ENCODE assay signal across 13 cellular contexts in the genomic region with DNA sequence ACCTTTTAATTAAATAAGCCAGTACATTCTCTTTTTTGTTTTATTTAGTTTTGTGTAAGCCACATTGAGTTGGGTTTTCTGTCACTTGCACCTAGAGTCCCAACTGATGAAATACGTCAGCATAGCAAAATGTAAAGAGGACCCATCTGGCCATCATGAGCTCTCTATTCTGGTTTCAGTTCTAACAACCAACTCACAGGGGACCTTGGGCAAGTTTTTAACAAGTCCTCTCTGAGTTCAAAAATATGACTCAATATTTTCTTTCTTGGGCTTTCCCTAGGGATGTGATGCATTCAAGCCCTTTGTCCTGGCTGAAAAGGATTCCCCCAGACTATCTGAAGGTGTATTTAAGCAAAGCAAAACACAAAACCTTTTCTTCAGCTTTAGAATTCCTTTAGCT. TPM values are rescaled to one million over a fixed set of nuclear protein-coding genes. Genes with fewer than 3 reads are reported as not detected.
A peak's percentile ranks its signal among the peaks of the same experiment; 100 is the strongest.
DNase-seq lines count a peak whose midpoint lies in the region; ATAC-seq and TF ChIP-seq lines count a peak whose summit lies in the region.
"Had no signal": no experiment of that assay in that cellular context is flagged by ENCODE, and none has a peak within 500 bp of the region (broad histone marks: within the 10 kb centered on the region; RNA-seq: fewer than 3 reads in every experiment).

No MANE protein-coding gene starts in this region.

- intact Hi-C loops in MCF 10A (cut with micrococcal nuclease), result no loop called here
- intact Hi-C loops in breast epithelium (cut with DNase I; ENCODE audit: low total_unique reads), result no loop called here
- intact Hi-C loops in aorta (cut with DNase I), result no loop called here

- no peaks in the 10 kb centered on the region for H3K9me3 Mint-ChIP-seq in MCF 10A (ENCODE audit: unreplicated experiment)
- no peaks in the 10 kb centered on the region for H3K9me3 Mint-ChIP-seq in activated T-cell treated with anti-CD3 and anti-CD28 coated beads, Interleukin-2, amount 50 U/mL, for 24 hours
- H3K9me3 Mint-ChIP-seq: activated T-cell treated with anti-CD3 and anti-CD28 coated beads, Interleukin-2, amount 50 U/mL, for 72 hours; nephron; T-helper 1 cell treated with Interleukin-12 subunit alpha and Interleukin-12 subunit beta and Interleukin-4 antibody, amounts not matched to agents 30 μg/mL and 1 μg/mL, for 36 hours had no signal

- H3K27me3 Mint-ChIP-seq in MCF 10A (ENCODE audit: insufficient read depth, unreplicated experiment), result no peaks in the 10 kb centered on the region
- no peaks in the 10 kb centered on the region for H3K27me3 Mint-ChIP-seq in activated T-cell treated with anti-CD3 and anti-CD28 coated beads, Interleukin-2, amount 50 U/mL, for 24 hours

- no peaks in the 10 kb centered on the region for H3K36me3 Mint-ChIP-seq in MCF 10A (ENCODE audit: insufficient read depth, unreplicated experiment)
- H3K36me3 Mint-ChIP-seq in activated T-cell treated with anti-CD3 and anti-CD28 coated beads, Interleukin-2, amount 50 U/mL, for 24 hours (ENCODE audit: low read depth), result no peaks in the 10 kb centered on the region

- H3K4me1 Mint-ChIP-seq in MCF 10A (ENCODE audit: insufficient read depth, unreplicated experiment), result no peaks in the 10 kb centered on the region
- no peaks in the 10 kb centered on the region for H3K4me1 Mint-ChIP-seq in activated T-cell treated with anti-CD3 and anti-CD28 coated beads, Interleukin-2, amount 50 U/mL, for 24 hours (ENCODE audit: low read depth)
- H3K4me1 Mint-ChIP-seq: nephron had no signal

- H3F3A ChIP-seq in GM23248 (ENCODE audit: insufficient read depth), result no peaks in the 10 kb centered on the region

- DNase-seq in MCF 10A (ENCODE audit: unreplicated experiment) (peak; percentile 5), breast epithelium (ENCODE audit: low spot score in 2 of 2) (no peak), GM23248 (peak; percentile 46), stromal cell of bone marrow (ENCODE audit: low read depth) (peak; percentile 46), aorta (no peak), T-helper 2 cell (no peak)
- no peak for DNase-seq in activated T-cell treated with anti-CD3 and anti-CD28 coated beads, Interleukin-2, amount 50 U/mL, for 24 hours
- DNase-seq: ACHN; activated T-cell treated with anti-CD3 and anti-CD28 coated beads, Interleukin-2, amount 50 U/mL, for 72 hours; NCI-H526 treated with DMSO at 0.1 percent for 48 hours had no signal

- TF ChIP-seq CTCF in MCF 10A (IDR thresholded peaks at IDR 0.05; ENCODE audit: unreplicated experiment) (no peak), breast epithelium (IDR thresholded peaks at IDR 0.05) (no peak)

- CTCF ChIA-PET in MCF 10A (lab: Yijun Ruan, JAX), result interaction anchor here (0.6 to 1.2 kb wide), 5 partner anchors 10 to 984 kb away, joined by 3 read pairs; no protein-coding TSS in a partner anchor

- no peaks in the 10 kb centered on the region for H3K79me2 ChIP-seq in GM23248 (ENCODE audit: insufficient read depth)

- H4K20me1 ChIP-seq in GM23248 (ENCODE audit: insufficient read depth), result no peaks in the 10 kb centered on the region

- H3K36me3 ChIP-seq in breast epithelium (no peaks in the 10 kb centered on the region), GM23248 (ENCODE audit: low read depth) (no peaks in the 10 kb centered on the region), aorta (ENCODE audit: control insufficient read depth in 1 of 2, insufficient read depth in 2 of 2, low read length in 1 of 2) (no peaks in the 10 kb centered on the region)

- H3K4me3 Mint-ChIP-seq in MCF 10A (ENCODE audit: unreplicated experiment), result no peak overlapping the region
- H3K4me3 Mint-ChIP-seq in activated T-cell treated with anti-CD3 and anti-CD28 coated beads, Interleukin-2, amount 50 U/mL, for 24 hours, result no peak overlapping the region
- H3K4me3 Mint-ChIP-seq: activated T-cell treated with anti-CD3 and anti-CD28 coated beads, Interleukin-2, amount 50 U/mL, for 72 hours; nephron; T-helper 1 cell treated with Interleukin-12 subunit alpha and Interleukin-12 subunit beta and Interleukin-4 antibody, amounts not matched to agents 30 μg/mL and 1 μg/mL, for 36 hours had no signal

- H3K4me3 ChIP-seq in breast epithelium, result no peak overlapping the region
- H3K4me3 ChIP-seq in GM23248, result no peak overlapping the region
- no peak overlapping the region for H3K4me3 ChIP-seq in aorta (ENCODE audit: low read length in 2 of 2)

- POLR2A ChIA-PET in MCF 10A (lab: Yijun Ruan, JAX), result interaction anchor here (0.6 kb wide), 1 partner anchor 55 kb away, joined by 3 read pairs; no protein-coding TSS in a partner anchor

- no peaks in the 10 kb centered on the region for H3K9me2 ChIP-seq in GM23248 (ENCODE audit: insufficient read depth)

- ATAC-seq in HG03439 (IDR thresholded peaks at IDR 0.05; ENCODE audit: unreplicated experiment) (peak; percentile 96), aorta (ENCODE audit: low FRiP score) (no peak)
- ATAC-seq: activated T-cell treated with anti-CD3 and anti-CD28 coated beads, Interleukin-2, amount 50 U/mL, for 72 hours had no signal

- H3K4me1 ChIP-seq in breast epithelium (no peaks in the 10 kb centered on the region), GM23248 (ENCODE audit: insufficient read depth) (no peaks in the 10 kb centered on the region), aorta (ENCODE audit: control insufficient read depth in 1 of 2, insufficient read depth in 2 of 2, low read length in 2 of 2) (no peaks in the 10 kb centered on the region)

- no peak overlapping the region for H3K27ac Mint-ChIP-seq in MCF 10A (ENCODE audit: low read depth, unreplicated experiment)
- H3K27ac Mint-ChIP-seq in activated T-cell treated with anti-CD3 and anti-CD28 coated beads, Interleukin-2, amount 50 U/mL, for 24 hours, result no peak overlapping the region
- H3K27ac Mint-ChIP-seq: activated T-cell treated with anti-CD3 and anti-CD28 coated beads, Interleukin-2, amount 50 U/mL, for 72 hours; nephron; T-helper 1 cell treated with Interleukin-12 subunit alpha and Interleukin-12 subunit beta and Interleukin-4 antibody, amounts not matched to agents 30 μg/mL and 1 μg/mL, for 36 hours had no signal

- H3K27ac ChIP-seq in breast epithelium (no peak overlapping the region), GM23248 (no peak overlapping the region), aorta (ENCODE audit: low read depth in 1 of 2, low read length in 2 of 2) (no peak overlapping the region)

- H3K9me3 ChIP-seq in breast epithelium (peaks cover 2 to 4% of the 10 kb centered on the region in 2 donors), GM23248 (ENCODE audit: low read depth) (no peaks in the 10 kb centered on the region), aorta (ENCODE audit: control insufficient read depth, low read length) (peaks cover 3% of the 10 kb centered on the region)

- no TSS peak for BruUV-seq in MCF 10A (replicated peaks; lab: Mats Ljungman, UMichigan)

- H3K9ac ChIP-seq in GM23248, result no peak overlapping the region

- WGBS in GM23248 (ENCODE audit: low coverage in 1 of 2, low lambda C conversion rate in 2 of 2, missing lambda C conversion rate in 2 of 2), 2 experiments, result 92 to 93% methylated on average over 1 of the region's 1 CpG
- WGBS in aorta, 2 donors, result 67 to 68% methylated on average over 1 of the region's 1 CpG

- H3K27me3 ChIP-seq in breast epithelium, result no peaks in the 10 kb centered on the region
- no peaks in the 10 kb centered on the region for H3K27me3 ChIP-seq in GM23248 (replicated peaks; ENCODE audit: insufficient read depth)
- no peaks in the 10 kb centered on the region for H3K27me3 ChIP-seq in aorta (ENCODE audit: control insufficient read depth in 1 of 2, insufficient read depth in 2 of 2, low read length in 1 of 2)

- in situ Hi-C loops in GM23248 (cut with MboI), result no loop called here

- H2AFZ ChIP-seq in GM23248, result no peak overlapping the region

- no peak for TF ChIP-seq POLR2A in breast epithelium (IDR thresholded peaks at IDR 0.05)

- H3K4me2 ChIP-seq in GM23248 (ENCODE audit: unreplicated experiment), result no peak overlapping the region

RNA-seq across cellular contexts. Expression of a gene that starts 32.9 kb away (rescaled TPM):
- 0.10 and 0.12 TPM in 2 replicates for total RNA-seq in MCF 10A (2022)
- total RNA-seq in breast epithelium, result 1 to 10 TPM in 2 of 3 donors, not detected in 1; 2.0 to 3.4 TPM
- under 0.01 TPM in 1 of 2 replicates, not detected in the other for total RNA-seq in GM23248 (2014; rRNA removed; shearing (Covaris generic))
- not detected in 2 replicates for polyA plus RNA-seq in GM23248 (2016; fragmentation: Nextera tagmentation; extraction: Ambion mirVana)
- total RNA-seq in aorta, result under 1 TPM in 1 of 2 donors, not detected in 1; 0.57 TPM
- under 1 TPM in 1 of 2 donors, not detected in 1; 0.08 TPM for polyA plus RNA-seq in aorta

Comparison
In these comparisons a context has a peak if more than half of its experiments do, and no peak if none do; other contexts are left out.
1. DNase-seq: peak in MCF 10A (single experiment), GM23248 (single experiment) and stromal cell of bone marrow (single experiment); none in breast epithelium (0 of 2), aorta (0 of 2), activated T-cell treated with anti-CD3 and anti-CD28 coated beads, Interleukin-2, amount 50 U/mL, for 24 hours (single experiment) and T-helper 2 cell (0 of 5).